Comparison of ENCODE assay signal across 12 cellular contexts in genomic region chr14:73774671-73775070, GRCh38.
DNase-seq lines count a peak whose midpoint lies in the region; ATAC-seq and TF ChIP-seq lines count a peak whose summit lies in the region.
"Had no signal": no experiment of that assay in that cellular context is flagged by ENCODE, and none has a peak within 500 bp of the region (broad histone marks: within the 10 kb centered on the region; RNA-seq: fewer than 3 reads in every experiment).

No MANE protein-coding gene starts in this region.

- H3K4me3 Mint-ChIP-seq in stimulated activated naive CD8-positive, alpha-beta T cell treated with anti-CD3 and anti-CD28 coated beads, Interleukin-15, Interleukin-2, amounts not matched to agents 100 ng/mL and 50 ng/mL, for 24 hours, result no peak overlapping the region
- H3K4me3 Mint-ChIP-seq in activated naive CD8-positive, alpha-beta T cell treated with anti-CD3 and anti-CD28 coated beads, Interleukin-2, amount 10 ng/mL, durations not matched to agents 7 days and 5 days, result no peak overlapping the region
- H3K4me3 Mint-ChIP-seq in natural killer cell, result no peak overlapping the region

- no peaks in the 10 kb centered on the region for H3K36me3 ChIP-seq in vagina

- no peak overlapping the region for H3K4me3 ChIP-seq in vagina
- H3K4me3 ChIP-seq: SK-N-MC had no signal

- H3K27ac Mint-ChIP-seq in stimulated activated naive CD8-positive, alpha-beta T cell treated with anti-CD3 and anti-CD28 coated beads, Interleukin-15, Interleukin-2, amounts not matched to agents 100 ng/mL and 50 ng/mL, for 24 hours, result peak overlapping the region; percentile 79
- peak overlapping the region; percentile 68 for H3K27ac Mint-ChIP-seq in activated naive CD8-positive, alpha-beta T cell treated with anti-CD3 and anti-CD28 coated beads, Interleukin-2, amount 10 ng/mL, durations not matched to agents 7 days and 5 days
- H3K27ac Mint-ChIP-seq in natural killer cell, result peak overlapping the region; percentile 83 to 89

- TF ChIP-seq CTCF in natural killer cell (IDR thresholded peaks at IDR 0.05), result no peak
- TF ChIP-seq CTCF in vagina (IDR thresholded peaks at IDR 0.05), result no peak

- peaks cover 89% of the 10 kb centered on the region for H3K4me1 Mint-ChIP-seq in stimulated activated naive CD8-positive, alpha-beta T cell treated with anti-CD3 and anti-CD28 coated beads, Interleukin-15, Interleukin-2, amounts not matched to agents 100 ng/mL and 50 ng/mL, for 24 hours (ENCODE audit: low read depth)
- peaks cover 60% of the 10 kb centered on the region for H3K4me1 Mint-ChIP-seq in activated naive CD8-positive, alpha-beta T cell treated with anti-CD3 and anti-CD28 coated beads, Interleukin-2, amount 10 ng/mL, durations not matched to agents 7 days and 5 days
- peaks cover 56 to 64% of the 10 kb centered on the region in 2 donors for H3K4me1 Mint-ChIP-seq in natural killer cell

- no peaks in the 10 kb centered on the region for H3K9me3 Mint-ChIP-seq in stimulated activated naive CD8-positive, alpha-beta T cell treated with anti-CD3 and anti-CD28 coated beads, Interleukin-15, Interleukin-2, amounts not matched to agents 100 ng/mL and 50 ng/mL, for 24 hours
- no peaks in the 10 kb centered on the region for H3K9me3 Mint-ChIP-seq in activated naive CD8-positive, alpha-beta T cell treated with anti-CD3 and anti-CD28 coated beads, Interleukin-2, amount 10 ng/mL, durations not matched to agents 7 days and 5 days
- H3K9me3 Mint-ChIP-seq in natural killer cell, result no peaks in the 10 kb centered on the region

- no peaks in the 10 kb centered on the region for H3K27me3 Mint-ChIP-seq in stimulated activated naive CD8-positive, alpha-beta T cell treated with anti-CD3 and anti-CD28 coated beads, Interleukin-15, Interleukin-2, amounts not matched to agents 100 ng/mL and 50 ng/mL, for 24 hours
- no peaks in the 10 kb centered on the region for H3K27me3 Mint-ChIP-seq in activated naive CD8-positive, alpha-beta T cell treated with anti-CD3 and anti-CD28 coated beads, Interleukin-2, amount 10 ng/mL, durations not matched to agents 7 days and 5 days
- H3K27me3 Mint-ChIP-seq in natural killer cell (ENCODE audit: low read depth in 2 of 2), result no peaks in the 10 kb centered on the region

- no peak for ATAC-seq in stimulated activated naive CD8-positive, alpha-beta T cell treated with anti-CD3 and anti-CD28 coated beads, Interleukin-15, Interleukin-2, amounts not matched to agents 100 U/mL and 50 U/mL, for 24 hours
- no peak for ATAC-seq in activated naive CD8-positive, alpha-beta T cell treated with anti-CD3 and anti-CD28 coated beads, Interleukin-2, amount 10 ng/mL, durations not matched to agents 7 days and 5 days (ENCODE audit: low read depth)
- ATAC-seq in natural killer cell (no peak), GM19455 (IDR thresholded peaks at IDR 0.05; ENCODE audit: unreplicated experiment) (no peak), HG02763 (IDR thresholded peaks at IDR 0.05; ENCODE audit: unreplicated experiment) (no peak)

- H3K9me3 ChIP-seq in vagina, result no peaks in the 10 kb centered on the region

- no peak for TF ChIP-seq POLR2A in vagina (IDR thresholded peaks at IDR 0.05)

- H3K36me3 Mint-ChIP-seq in stimulated activated naive CD8-positive, alpha-beta T cell treated with anti-CD3 and anti-CD28 coated beads, Interleukin-15, Interleukin-2, amounts not matched to agents 100 ng/mL and 50 ng/mL, for 24 hours (ENCODE audit: low read depth), result peaks cover 19% of the 10 kb centered on the region
- H3K36me3 Mint-ChIP-seq in activated naive CD8-positive, alpha-beta T cell treated with anti-CD3 and anti-CD28 coated beads, Interleukin-2, amount 10 ng/mL, durations not matched to agents 7 days and 5 days, result peaks cover 8% of the 10 kb centered on the region
- H3K36me3 Mint-ChIP-seq in natural killer cell, result no peaks in the 10 kb centered on the region

- no peaks in the 10 kb centered on the region for H3K27me3 ChIP-seq in vagina

- POLR2A ChIA-PET in activated naive CD8-positive, alpha-beta T cell treated with anti-CD3 and anti-CD28 coated beads, Interleukin-2, amount 10 ng/mL, durations not matched to agents 7 days and 5 days (lab: Charles Lee), result interaction anchor here (1.2 to 11.8 kb wide), 3 partner anchors 12 to 33 kb away, joined by 3 to 174 read pairs (median 104); a partner anchor contains a TSS

- intact Hi-C loops in natural killer cell (cut with micrococcal nuclease), result no loop called here
- intact Hi-C loops in vagina (cut with DNase I), result no loop called here

- H3K4me1 ChIP-seq in vagina, result peaks cover 86% of the 10 kb centered on the region

- peak overlapping the region; percentile 35 for H3K27ac ChIP-seq in vagina
- H3K27ac ChIP-seq: C4-2B, epithelial cell of prostate, SK-N-MC had no signal

- no peak for DNase-seq in stimulated activated naive CD8-positive, alpha-beta T cell treated with anti-CD3 and anti-CD28 coated beads, Interleukin-15, Interleukin-2, amounts not matched to agents 100 U/mL and 50 U/mL, for 24 hours
- DNase-seq in activated naive CD8-positive, alpha-beta T cell treated with anti-CD3 and anti-CD28 coated beads, Interleukin-2, amount 10 ng/mL, durations not matched to agents 7 days and 5 days, result no peak
- no peak for DNase-seq in natural killer cell
- no peak for DNase-seq in vagina (ENCODE audit: extremely low spot score in 2 of 2)
- DNase-seq in SIG-M5 treated with dmso at 0.1 percent for 504 hours (lab: John Stamatoyannopoulos, UW; ENCODE audit: unreplicated experiment), result no peak
- DNase-seq: NCI-H510A treated with DMSO at 0.1 percent for 48 hours had no signal
